27 cellular contexts compared by ENCODE assay signal in the genomic region with DNA sequence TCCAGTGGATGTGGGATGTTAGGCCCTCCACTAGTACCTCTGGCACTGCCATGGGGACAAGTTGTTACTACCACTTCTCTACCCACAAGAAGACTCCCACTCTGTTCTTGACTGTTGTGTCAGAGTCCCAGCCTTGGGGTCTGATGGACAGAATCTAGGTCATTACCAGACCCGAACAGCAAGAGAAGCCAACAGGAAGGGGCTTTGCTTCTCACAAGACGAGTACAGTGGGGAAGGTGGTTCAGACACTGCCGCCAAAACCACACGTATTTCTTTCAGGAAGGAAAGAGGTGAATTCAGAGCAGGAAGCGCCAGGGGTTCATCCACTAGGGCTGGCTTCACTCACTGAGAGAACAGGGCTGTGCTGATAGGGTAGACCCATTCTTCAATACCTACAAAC.
"Had no signal": no experiment of that assay in that cellular context is flagged by ENCODE, and none has a peak within 500 bp of the region (broad histone marks: within the 10 kb centered on the region; RNA-seq: fewer than 3 reads in every experiment).

No MANE protein-coding gene starts in this region.

- H3K9ac ChIP-seq: neural progenitor cell had no signal

- H3K9me3 Mint-ChIP-seq: activated naive CD4-positive, alpha-beta T cell treated with anti-CD3 and anti-CD28 coated beads, Interleukin-2, amount 50 U/mL, for 72 hours; dendritic cell treated with granulocyte-macrophage colony-stimulating factor and Interleukin-4, amounts not matched to agents 40 ng/mL and 50 ng/mL, for 4 days; mesothelial cell of epicardium; T-cell; type B pancreatic cell had no signal

- H3K4me2 ChIP-seq: hepatocyte, neural progenitor cell, smooth muscle cell had no signal

- H3K27ac Mint-ChIP-seq: activated naive CD4-positive, alpha-beta T cell treated with anti-CD3 and anti-CD28 coated beads, Interleukin-2, amount 50 U/mL, for 72 hours; brain; dendritic cell treated with granulocyte-macrophage colony-stimulating factor and Interleukin-4, amounts not matched to agents 40 ng/mL and 50 ng/mL, for 4 days; mesothelial cell of epicardium; neural progenitor cell; T-cell; type B pancreatic cell; WTC11 had no signal

- DNase-seq: activated gamma-delta T cell treated with Interleukin-2 at 50 U/mL for 16 hours; aorta; caudate nucleus; effector CD4-positive, alpha-beta T cell; erythroblast; foreskin melanocyte; glutamatergic neuron; kidney glomerular epithelial cell; left lung; naive thymus-derived CD8-positive, alpha-beta T cell; stimulated activated CD4-positive, alpha-beta T cell treated with anti-CD3 and anti-CD28 coated beads, Interleukin-15, amount 100 ng/mL, for 24 hours; stimulated activated CD8-positive, alpha-beta memory T cell treated with anti-CD3 and anti-CD28 coated beads, Interleukin-4, amount 100 ng/mL, for 48 hours; stimulated activated naive CD4-positive, alpha-beta T cell; T-cell; testis had no signal

- H3K27ac ChIP-seq: hepatocyte, left lung, neural progenitor cell, testis had no signal

- H3K4me3 Mint-ChIP-seq: brain; dendritic cell treated with granulocyte-macrophage colony-stimulating factor and Interleukin-4, amounts not matched to agents 40 ng/mL and 50 ng/mL, for 4 days; mesothelial cell of epicardium; naive thymus-derived CD8-positive, alpha-beta T cell; neural progenitor cell; T-cell; type B pancreatic cell; WTC11 had no signal

- H3K4me3 ChIP-seq: hepatocyte, left lung, lung, neural progenitor cell, smooth muscle cell, testis had no signal

- H3K27me3 ChIP-seq: hepatocyte, left lung, neural progenitor cell, testis had no signal

- H3K9me3 ChIP-seq: left lung, testis had no signal

- H3K4me1 Mint-ChIP-seq: naive thymus-derived CD8-positive, alpha-beta T cell; T-cell had no signal

- FAIRE-seq: TTC549 had no signal

- ATAC-seq: activated naive CD4-positive, alpha-beta T cell treated with anti-CD3 and anti-CD28 coated beads, Interleukin-2, amount 50 U/mL, for 72 hours; left lung; naive thymus-derived CD8-positive, alpha-beta T cell; sciatic nerve; T-cell; WTC11 had no signal

- H3K4me1 ChIP-seq: left lung, testis had no signal

- H3K36me3 ChIP-seq: left lung, neural progenitor cell had no signal

- H2AFZ ChIP-seq: hepatocyte, neural progenitor cell had no signal

- H3K79me2 ChIP-seq: hepatocyte had no signal

- H3K36me3 Mint-ChIP-seq: activated naive CD4-positive, alpha-beta T cell treated with anti-CD3 and anti-CD28 coated beads, Interleukin-2, amount 50 U/mL, for 72 hours; brain; mesothelial cell of epicardium; naive thymus-derived CD8-positive, alpha-beta T cell; neural progenitor cell; T-cell; type B pancreatic cell; WTC11 had no signal

- H3K27me3 Mint-ChIP-seq: dendritic cell treated with granulocyte-macrophage colony-stimulating factor and Interleukin-4, amounts not matched to agents 40 ng/mL and 50 ng/mL, for 4 days; type B pancreatic cell had no signal
